In genomic region chr12:57428965-57429364, GRCh38 we compare ENCODE assay signal across 1 cellular context.
TF ChIP-seq lines count a peak whose summit lies in the region.

No MANE protein-coding gene starts in this region.

TF ChIP-seq in GM12878, 131 proteins besides CTCF, POLR2A, EP300 and RAD21:
- TF ChIP-seq PRDM15 (CRISPR knock-in tag; IDR thresholded peaks at IDR 0.05) (no peak), POU2F2 (IDR thresholded peaks at IDR 0.05; ENCODE audit: borderline replicate concordance, low read depth, low read length) (no peak), STAT1 (conservative IDR thresholded peaks at IDR 0.05) (no peak), CBX3 (IDR thresholded peaks at IDR 0.05; ENCODE audit: borderline replicate concordance, low read depth) (no peak), RCOR1 (conservative IDR thresholded peaks at IDR 0.05; ENCODE audit: low read depth, low read length) (no peak), SP1 (IDR thresholded peaks at IDR 0.05; ENCODE audit: low read depth, low read length) (no peak), DPF2 (IDR thresholded peaks at IDR 0.05) (no peak), ATF7 (IDR thresholded peaks at IDR 0.05; ENCODE audit: low read depth) (no peak), RBBP5 (conservative IDR thresholded peaks at IDR 0.05) (no peak), TCF7 (IDR thresholded peaks at IDR 0.05; ENCODE audit: borderline replicate concordance) (no peak)
- TF ChIP-seq, protein P1, sequence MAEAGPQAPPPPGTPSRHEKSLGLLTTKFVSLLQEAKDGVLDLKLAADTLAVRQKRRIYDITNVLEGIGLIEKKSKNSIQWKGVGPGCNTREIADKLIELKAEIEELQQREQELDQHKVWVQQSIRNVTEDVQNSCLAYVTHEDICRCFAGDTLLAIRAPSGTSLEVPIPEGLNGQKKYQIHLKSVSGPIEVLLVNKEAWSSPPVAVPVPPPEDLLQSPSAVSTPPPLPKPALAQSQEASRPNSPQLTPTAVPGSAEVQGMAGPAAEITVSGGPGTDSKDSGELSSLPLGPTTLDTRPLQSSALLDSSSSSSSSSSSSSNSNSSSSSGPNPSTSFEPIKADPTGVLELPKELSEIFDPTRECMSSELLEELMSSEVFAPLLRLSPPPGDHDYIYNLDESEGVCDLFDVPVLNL (IDR thresholded peaks at IDR 0.05; ENCODE audit: low read depth, low read length), result no peak
- TF ChIP-seq, protein P2, sequence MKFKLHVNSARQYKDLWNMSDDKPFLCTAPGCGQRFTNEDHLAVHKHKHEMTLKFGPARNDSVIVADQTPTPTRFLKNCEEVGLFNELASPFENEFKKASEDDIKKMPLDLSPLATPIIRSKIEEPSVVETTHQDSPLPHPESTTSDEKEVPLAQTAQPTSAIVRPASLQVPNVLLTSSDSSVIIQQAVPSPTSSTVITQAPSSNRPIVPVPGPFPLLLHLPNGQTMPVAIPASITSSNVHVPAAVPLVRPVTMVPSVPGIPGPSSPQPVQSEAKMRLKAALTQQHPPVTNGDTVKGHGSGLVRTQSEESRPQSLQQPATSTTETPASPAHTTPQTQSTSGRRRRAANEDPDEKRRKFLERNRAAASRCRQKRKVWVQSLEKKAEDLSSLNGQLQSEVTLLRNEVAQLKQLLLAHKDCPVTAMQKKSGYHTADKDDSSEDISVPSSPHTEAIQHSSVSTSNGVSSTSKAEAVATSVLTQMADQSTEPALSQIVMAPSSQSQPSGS (IDR thresholded peaks at IDR 0.05; ENCODE audit: low read length), result no peak
- TF ChIP-seq, protein P3, sequence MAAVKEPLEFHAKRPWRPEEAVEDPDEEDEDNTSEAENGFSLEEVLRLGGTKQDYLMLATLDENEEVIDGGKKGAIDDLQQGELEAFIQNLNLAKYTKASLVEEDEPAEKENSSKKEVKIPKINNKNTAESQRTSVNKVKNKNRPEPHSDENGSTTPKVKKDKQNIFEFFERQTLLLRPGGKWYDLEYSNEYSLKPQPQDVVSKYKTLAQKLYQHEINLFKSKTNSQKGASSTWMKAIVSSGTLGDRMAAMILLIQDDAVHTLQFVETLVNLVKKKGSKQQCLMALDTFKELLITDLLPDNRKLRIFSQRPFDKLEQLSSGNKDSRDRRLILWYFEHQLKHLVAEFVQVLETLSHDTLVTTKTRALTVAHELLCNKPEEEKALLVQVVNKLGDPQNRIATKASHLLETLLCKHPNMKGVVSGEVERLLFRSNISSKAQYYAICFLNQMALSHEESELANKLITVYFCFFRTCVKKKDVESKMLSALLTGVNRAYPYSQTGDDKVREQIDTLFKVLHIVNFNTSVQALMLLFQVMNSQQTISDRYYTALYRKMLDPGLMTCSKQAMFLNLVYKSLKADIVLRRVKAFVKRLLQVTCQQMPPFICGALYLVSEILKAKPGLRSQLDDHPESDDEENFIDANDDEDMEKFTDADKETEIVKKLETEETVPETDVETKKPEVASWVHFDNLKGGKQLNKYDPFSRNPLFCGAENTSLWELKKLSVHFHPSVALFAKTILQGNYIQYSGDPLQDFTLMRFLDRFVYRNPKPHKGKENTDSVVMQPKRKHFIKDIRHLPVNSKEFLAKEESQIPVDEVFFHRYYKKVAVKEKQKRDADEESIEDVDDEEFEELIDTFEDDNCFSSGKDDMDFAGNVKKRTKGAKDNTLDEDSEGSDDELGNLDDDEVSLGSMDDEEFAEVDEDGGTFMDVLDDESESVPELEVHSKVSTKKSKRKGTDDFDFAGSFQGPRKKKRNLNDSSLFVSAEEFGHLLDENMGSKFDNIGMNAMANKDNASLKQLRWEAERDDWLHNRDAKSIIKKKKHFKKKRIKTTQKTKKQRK (IDR thresholded peaks at IDR 0.05; ENCODE audit: low read depth, low read length), result no peak
